8 cellular contexts compared by ENCODE assay signal in genomic region chr14:95314609-95315008, GRCh38. TPM values are rescaled to one million over a fixed set of nuclear protein-coding genes. Genes with fewer than 3 reads are reported as not detected.
DNase-seq lines count a peak whose midpoint lies in the region; ATAC-seq and TF ChIP-seq lines count a peak whose summit lies in the region.

No MANE protein-coding gene starts in this region.

- H3K27ac ChIP-seq in foreskin keratinocyte: peak overlapping the region; percentile 22
- H3K27ac ChIP-seq in temporal lobe (ENCODE audit: low read depth, low read length): peak overlapping the region; percentile 82

- peaks cover 41% of the 10 kb centered on the region for H3K27me3 ChIP-seq in foreskin keratinocyte

- no peak for TF ChIP-seq CTCF in foreskin keratinocyte (conservative IDR thresholded peaks at IDR 0.05)

- ATAC-seq in GM18519 (IDR thresholded peaks at IDR 0.05; ENCODE audit: low FRiP score, unreplicated experiment) (peak; percentile 51), HG02623 (IDR thresholded peaks at IDR 0.05; ENCODE audit: unreplicated experiment) (peak; percentile 62), foreskin keratinocyte (peak; percentile 91)

- in situ Hi-C loops in SK-MEL-5 (cut with HindIII; ENCODE audit: low pct_unique_long_range_greater_than_20kb, low sequenced_read_pairs): no loop called here

- DNase-seq in SK-MEL-5 (ENCODE audit: low read depth, low spot score): peak; percentile 29
- peak in 1 of 2 donors; percentile 68 for DNase-seq in foreskin keratinocyte
- DNase-seq in NCI-H1930 (lab: John Stamatoyannopoulos, UW): no peak
- DNase-seq in NCI-H187 (lab: John Stamatoyannopoulos, UW): no peak
- no peak for DNase-seq in NK-92 (lab: John Stamatoyannopoulos, UW; ENCODE audit: unreplicated experiment)

- peaks cover 3% of the 10 kb centered on the region for H3K4me1 ChIP-seq in foreskin keratinocyte

RNA-seq across cellular contexts. Expression of gene CLMN, which starts 5.1 kb away (rescaled TPM):
- 19.5 and 24.0 TPM in 2 replicates for total RNA-seq in SK-MEL-5 (2014; rRNA removed; shearing (Covaris generic))
- 24.9 and 32.6 TPM in 2 replicates for polyA plus RNA-seq in SK-MEL-5 (2015; cell fraction: cytosol; rRNA removed)
- polyA plus RNA-seq in SK-MEL-5 (2015; cell fraction: nucleus; rRNA removed): 101 and 143 TPM in 2 replicates
- total RNA-seq in foreskin keratinocyte (4.7 and 5.7 TPM in 2 replicates), temporal lobe (0.98 TPM)
- 1.9 and 3.2 TPM in 2 replicates for polyA plus RNA-seq in foreskin keratinocyte
